ENCODE assay signal across 8 cellular contexts in genomic region chr11:12693485-12694181, GRCh38. TPM values are rescaled to one million over a fixed set of nuclear protein-coding genes. Genes with fewer than 3 reads are reported as not detected.
DNase-seq lines count a peak whose midpoint lies in the region; ATAC-seq and TF ChIP-seq lines count a peak whose summit lies in the region.

No MANE protein-coding gene starts in this region.

- no peak for TF ChIP-seq POLR2A in suprapubic skin (IDR thresholded peaks at IDR 0.05)

- no peak for TF ChIP-seq CTCF in cardiac fibroblast (IDR thresholded peaks at IDR 0.05; ENCODE audit: low read depth, low read length)
- TF ChIP-seq CTCF in suprapubic skin (IDR thresholded peaks at IDR 0.05): no peak

- no peaks in the 10 kb centered on the region for H3K36me3 ChIP-seq in suprapubic skin

- no peaks in the 10 kb centered on the region for H3K9me3 ChIP-seq in suprapubic skin

- H3K4me1 ChIP-seq in suprapubic skin: peaks cover 63% of the 10 kb centered on the region

- H3K27ac ChIP-seq in suprapubic skin: peak overlapping the region; percentile 88

- ATAC-seq in left colon (peak; percentile 64), HG02571 (IDR thresholded peaks at IDR 0.05; ENCODE audit: unreplicated experiment) (no peak)

- 3% methylated on average over 13 of the region's 13 CpGs for WGBS in suprapubic skin

- DNase-seq in activated CD4-positive, alpha-beta T cell treated with anti-CD3 and anti-CD28 coated beads, Interleukin-2, amount 50 U/mL, for 48 hours: peak; percentile 12 to 24
- DNase-seq in activated CD4-positive, alpha-beta T cell treated with anti-CD3 and anti-CD28 coated beads, Interleukin-2, amount 50 U/mL, for 1 hour: no peak
- peak; percentile 57 to 74 for DNase-seq in NCI-H526 (lab: John Stamatoyannopoulos, UW)
- DNase-seq in cardiac fibroblast (ENCODE audit: low read depth in 2 of 2): peak; percentile 96 to 98
- peak; percentile 57 to 62 for DNase-seq in left colon
- DNase-seq in suprapubic skin (ENCODE audit: low spot score in 2 of 2): no peak
- DNase-seq in NCI-H774 (lab: John Stamatoyannopoulos, UW): no peak

- no peak for TF ChIP-seq EP300 in suprapubic skin (IDR thresholded peaks at IDR 0.05)

- intact Hi-C loops in left colon (cut with DNase I, micrococcal nuclease): no loop called here

- H3K4me3 ChIP-seq in cardiac fibroblast (replicated peaks in 1 of 2; ENCODE audit: low read depth in 2 of 2, low read length in 2 of 2): peak overlapping the region in 1 of 2 donors; percentile 26
- H3K4me3 ChIP-seq in suprapubic skin: peak overlapping the region; percentile 27

- no peaks in the 10 kb centered on the region for H3K27me3 ChIP-seq in suprapubic skin

RNA-seq across cellular contexts. Expression of gene TEAD1, which starts 19.4 kb away (rescaled TPM):
- total RNA-seq in left colon (10 to 100 TPM; 43.0 to 51.3 TPM), suprapubic skin (10 to 100 TPM; 60.3 to 84.8 (median 72.4) TPM)

Comparison
In these comparisons a context has a peak if more than half of its experiments do, and no peak if none do; other contexts are left out.
1. DNase-seq: peak in activated CD4-positive, alpha-beta T cell treated with anti-CD3 and anti-CD28 coated beads, Interleukin-2, amount 50 U/mL, for 48 hours (2 of 2), NCI-H526 (2 of 2), cardiac fibroblast (2 of 2) and left colon (2 of 2); none in activated CD4-positive, alpha-beta T cell treated with anti-CD3 and anti-CD28 coated beads, Interleukin-2, amount 50 U/mL, for 1 hour (single experiment), suprapubic skin (0 of 2) and NCI-H774 (single experiment).